Comparison of ENCODE assay signal across 18 cellular contexts in the genomic region with DNA sequence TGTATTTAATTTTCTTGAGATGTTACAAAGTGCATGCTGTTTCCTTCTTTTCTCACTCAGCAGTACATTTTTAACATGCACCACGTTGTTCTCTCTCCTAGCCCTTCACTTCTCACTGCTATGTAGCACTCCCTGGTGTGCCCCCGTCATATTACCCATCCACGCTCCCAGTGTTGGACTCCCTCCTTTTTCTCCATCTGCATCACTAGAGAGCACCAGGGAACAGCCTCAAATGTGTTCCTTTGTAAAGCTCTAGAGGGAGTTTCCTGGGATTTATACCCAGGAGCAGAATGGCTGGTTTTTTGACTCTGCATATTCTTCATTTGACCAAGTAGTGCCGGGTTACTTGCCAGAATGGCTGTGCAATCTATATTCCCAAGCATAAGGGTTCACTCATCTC.
DNase-seq lines count a peak whose midpoint lies in the region; ATAC-seq, FAIRE-seq and TF ChIP-seq lines count a peak whose summit lies in the region.
"Had no signal": no experiment of that assay in that cellular context is flagged by ENCODE, and none has a peak within 500 bp of the region (broad histone marks: within the 10 kb centered on the region; RNA-seq: fewer than 3 reads in every experiment).

No MANE protein-coding gene starts in this region.

- H2AFZ ChIP-seq in H9 (ENCODE audit: low read length) (no peak overlapping the region), K562 (ENCODE audit: low read depth, low read length) (no peak overlapping the region)

- no peak overlapping the region for H3K4me3 Mint-ChIP-seq in H9
- no peak overlapping the region for H3K4me3 Mint-ChIP-seq in endothelial cell (ENCODE audit: unreplicated experiment)
- H3K4me3 Mint-ChIP-seq: B cell; CD4-positive, alpha-beta memory T cell; HFFc6 had no signal

- H2BK15ac ChIP-seq in H9 (ENCODE audit: low read depth, low read length): no peak overlapping the region

- H3K23me2 ChIP-seq in H9 (ENCODE audit: insufficient read length, low read depth, low read length, poor library complexity, severe bottlenecking): no peaks in the 10 kb centered on the region

- H4K20me1 ChIP-seq in H9 (ENCODE audit: control insufficient read depth, insufficient read depth, insufficient read length): no peaks in the 10 kb centered on the region
- H4K20me1 ChIP-seq in K562 (replicated peaks; ENCODE audit: control insufficient read depth, insufficient read depth, low read length): no peaks in the 10 kb centered on the region

- H2AK5ac ChIP-seq in H9 (ENCODE audit: insufficient read length, low read length): no peak overlapping the region

- no peak for FAIRE-seq in K562 (lab: Jason Lieb, UNC)

- H3K79me2 ChIP-seq in H9 (ENCODE audit: insufficient read depth, low read length) (no peaks in the 10 kb centered on the region), K562 (ENCODE audit: control insufficient read depth, insufficient read depth, low read length) (no peaks in the 10 kb centered on the region)

- POLR2A ChIA-PET in K562 (lab: Yijun Ruan, JAX): interaction anchor here (0.6 kb wide), 2 partner anchors 16 to 32 kb away, joined by 3 read pairs; no protein-coding TSS in a partner anchor

- peak; percentile 8; the same call in 1 of the 2 replicates for TF ChIP-seq CTCF in AG10803 (conservative IDR thresholded peaks at IDR 0.05; ENCODE audit: low read length)
- TF ChIP-seq CTCF in H9 (conservative IDR thresholded peaks at IDR 0.05): peak; percentile 57
- TF ChIP-seq CTCF in K562 (IDR thresholded peaks at IDR 0.05 in 2 of 3, conservative IDR thresholded peaks at IDR 0.05 in 1 of 3; ENCODE audit: insufficient read depth in 2 of 3, low read depth in 1 of 3, low read length in 3 of 3): peak in 2 of 3 experiments; percentile 6 to 23; a peak in 1 of 6 replicates
- TF ChIP-seq CTCF in endothelial cell (IDR thresholded peaks at IDR 0.05; ENCODE audit: unreplicated experiment): no peak

- H3K4me3 ChIP-seq in AG10803 (ENCODE audit: low read length): no peak overlapping the region
- no peak overlapping the region for H3K4me3 ChIP-seq in K562
- H3K4me3 ChIP-seq: MG63, Peyer's patch had no signal

- TF ChIP-seq EP300 in K562 (IDR thresholded peaks at IDR 0.05; ENCODE audit: low read length): no peak

- H4K5ac ChIP-seq in H9 (ENCODE audit: insufficient read length, low read depth, low read length): no peak overlapping the region

- H3K9ac ChIP-seq in H9 (ENCODE audit: extremely low read depth, insufficient read length, low read length) (no peak overlapping the region), K562 (ENCODE audit: insufficient read depth in 1 of 2, low read depth in 2 of 2, low read length in 2 of 2) (no peak overlapping the region)

- H3K56ac ChIP-seq in H9 (ENCODE audit: insufficient read length, low read depth, low read length): no peak overlapping the region

- H2BK120ac ChIP-seq in H9 (ENCODE audit: low read depth, low read length, poor library complexity, severe bottlenecking): no peak overlapping the region

- H3K23ac ChIP-seq in H9 (ENCODE audit: insufficient read length, low read depth, low read length): no peak overlapping the region

- H3K27me3 Mint-ChIP-seq in H9 (ENCODE audit: low read depth) (no peaks in the 10 kb centered on the region; the same call in 1 of the 2 replicates), endothelial cell (ENCODE audit: unreplicated experiment) (peaks cover 4% of the 10 kb centered on the region)

- no peak overlapping the region for H2BK5ac ChIP-seq in H9 (ENCODE audit: insufficient read length, low read length)

- H3K4me1 Mint-ChIP-seq in H9: peaks cover 45 to 59% of the 10 kb centered on the region in 2 experiments
- H3K4me1 Mint-ChIP-seq in endothelial cell (ENCODE audit: unreplicated experiment): no peaks in the 10 kb centered on the region
- H3K4me1 Mint-ChIP-seq: B cell; CD4-positive, alpha-beta memory T cell had no signal

- no peaks in the 10 kb centered on the region for H3K9me1 ChIP-seq in K562 (ENCODE audit: control insufficient read depth, insufficient read depth, low read length)

- in situ Hi-C loops in K562 (cut with MboI): no loop called here

- intact Hi-C loops in K562 (cut with micrococcal nuclease) (no loop called here), Right ventricle myocardium inferior (cut with DNase I) (no loop called here)

- H3K79me1 ChIP-seq in H9 (ENCODE audit: insufficient read depth, low read depth, low read length, poor library complexity, severe bottlenecking): no peaks in the 10 kb centered on the region

- H3K18ac ChIP-seq in H9 (ENCODE audit: insufficient read length, low read depth, low read length): no peak overlapping the region

- no peaks in the 10 kb centered on the region for H3K9me3 ChIP-seq in H9 (ENCODE audit: control insufficient read depth, low read depth, low read length)
- no peaks in the 10 kb centered on the region for H3K9me3 ChIP-seq in K562 (replicated peaks; ENCODE audit: control insufficient read depth, insufficient read depth, low read depth, low read length)
- H3K9me3 ChIP-seq: MG63, Peyer's patch had no signal

- BruUV-seq in K562 (replicated peaks; lab: Mats Ljungman, UMichigan): no TSS peak

- H3K14ac ChIP-seq in H9 (ENCODE audit: insufficient read depth, low read length): no peak overlapping the region

- ATAC-seq in K562: peak; percentile 25; the same call in 1 of the 3 replicates
- no peak for ATAC-seq in Right ventricle myocardium inferior

- H3K4ac ChIP-seq in H9 (ENCODE audit: low read depth, low read length): no peak overlapping the region

- H3K36me3 ChIP-seq in K562 (ENCODE audit: control insufficient read depth, insufficient read depth, low read length): no peaks in the 10 kb centered on the region
- H3K36me3 ChIP-seq: MG63, Peyer's patch had no signal

- no peak overlapping the region for H2BK12ac ChIP-seq in H9 (ENCODE audit: insufficient read length, low read depth, low read length)

- no peak overlapping the region for H4K8ac ChIP-seq in H9 (replicated peaks; ENCODE audit: insufficient read length, low read depth, low read length)

- H3K27ac Mint-ChIP-seq in H9: peak overlapping the region in 2 of 3 experiments; percentile 27 to 37; a peak in 5 of 7 replicates
- H3K27ac Mint-ChIP-seq in endothelial cell (ENCODE audit: unreplicated experiment): no peak overlapping the region
- H3K27ac Mint-ChIP-seq: B cell; CD4-positive, alpha-beta memory T cell; HFFc6 had no signal

- H4K91ac ChIP-seq in H9 (ENCODE audit: insufficient read length, low read depth, low read length): no peak overlapping the region

- CTCF ChIA-PET in K562 (lab: Yijun Ruan, JAX; ENCODE audit: low intra/inter-chr PET ratio): no interaction called here

- H3K4me1 ChIP-seq in H9 (ENCODE audit: insufficient read depth, low read length): peaks cover 9% of the 10 kb centered on the region
- H3K4me1 ChIP-seq in K562 (replicated peaks in 1 of 2; ENCODE audit: control insufficient read depth in 2 of 2, insufficient read depth in 2 of 2, low read length in 2 of 2): no peaks in the 10 kb centered on the region; a peak in 1 of 5 replicates
- H3K4me1 ChIP-seq: Peyer's patch had no signal

- TF ChIP-seq RAD21 in K562 (CRISPR knock-in tag; conservative IDR thresholded peaks at IDR 0.05 in 1 of 2, IDR thresholded peaks at IDR 0.05 in 1 of 2): no peak

- no peak overlapping the region for H3K4me2 ChIP-seq in H9 (ENCODE audit: insufficient read depth, insufficient read length, low read length)
- no peak overlapping the region for H3K4me2 ChIP-seq in K562 (ENCODE audit: insufficient read depth, low read length)

- H3K9me3 Mint-ChIP-seq in H9 (no peaks in the 10 kb centered on the region), endothelial cell (ENCODE audit: unreplicated experiment) (no peaks in the 10 kb centered on the region)
- H3K9me3 Mint-ChIP-seq: HFFc6 had no signal

- DNase-seq in AG10803 (ENCODE audit: low read depth) (no peak), H9 (no peak), K562 (ENCODE audit: extremely low read depth in 1 of 4, low spot score in 3 of 4) (no peak), iPS-NIHi7 (ENCODE audit: extremely low spot score) (peak; percentile 54), endothelial cell (ENCODE audit: low spot score) (no peak), AG08396 (ENCODE audit: low spot score) (no peak), Right ventricle myocardium inferior (ENCODE audit: missing footprints) (no peak), EL (no peak)
- DNase-seq: CD4-positive, alpha-beta memory T cell; HFFc6; MG63; NCI-H1092 treated with DMSO at 0.1 percent for 48 hours; NCI-H1694; NCI-H748 treated with DMSO at 0.1 percent for 48 hours; Peyer's patch; SIG-M5; SW 1271 had no signal

- no peak overlapping the region for H2BK20ac ChIP-seq in H9 (ENCODE audit: low read depth, low read length, poor library complexity, severe bottlenecking)

- WGBS in H9 (ENCODE audit: extremely low coverage, insufficient read length, low lambda C conversion rate): no CpG with 5 or more reads among the region's 4 CpGs
- WGBS in K562 (ENCODE audit: insufficient coverage, low coverage, missing lambda C conversion rate): 0% methylated on average over 4 of the region's 4 CpGs

- peaks cover 35 to 47% (median 44%) of the 10 kb centered on the region in 3 experiments for H3K36me3 Mint-ChIP-seq in H9 (ENCODE audit: insufficient read depth in 1 of 3, low read depth in 3 of 3)
- H3K36me3 Mint-ChIP-seq in endothelial cell (ENCODE audit: low read depth, unreplicated experiment): peaks cover 25% of the 10 kb centered on the region
- H3K36me3 Mint-ChIP-seq: CD4-positive, alpha-beta memory T cell had no signal

- no peaks in the 10 kb centered on the region for H3K27me3 ChIP-seq in H9 (ENCODE audit: insufficient read depth, low read length)
- peaks cover 2 to 10% of the 10 kb centered on the region in 2 experiments; a peak in 1 of 5 replicates for H3K27me3 ChIP-seq in K562 (ENCODE audit: control insufficient read depth in 2 of 2, insufficient read depth in 2 of 2, low read length in 2 of 2)
- H3K27me3 ChIP-seq: MG63, Peyer's patch had no signal

- TF ChIP-seq POLR2A in K562 (conservative IDR thresholded peaks at IDR 0.05): no peak

- no peak overlapping the region for H3K27ac ChIP-seq in H9 (ENCODE audit: insufficient read length, low read depth, low read length)
- no peak overlapping the region for H3K27ac ChIP-seq in K562 (ENCODE audit: extremely low read depth, low read depth, low read length)
- H3K27ac ChIP-seq: Peyer's patch had no signal

- H3T11ph ChIP-seq in H9 (ENCODE audit: low read length): no peak overlapping the region

TF ChIP-seq in K562, 482 proteins besides CTCF, POLR2A, EP300 and RAD21 (continues in another document):
- TF ChIP-seq TEAD2 (tag; IDR thresholded peaks at IDR 0.05) (no peak), RBM25 (IDR thresholded peaks at IDR 0.05; ENCODE audit: low read depth, low read length, severe bottlenecking) (no peak), L3MBTL2 (IDR thresholded peaks at IDR 0.05) (no peak), EZH2 (IDR thresholded peaks at IDR 0.05; ENCODE audit: borderline replicate concordance, low read depth, low read length) (no peak), SRF (CRISPR knock-in tag; IDR thresholded peaks at IDR 0.05) (no peak), ZBED1 (IDR thresholded peaks at IDR 0.05) (no peak)
